11 cellular contexts compared by ENCODE assay signal in genomic region chr18:50986360-50987087, GRCh38. TPM values are rescaled to one million over a fixed set of nuclear protein-coding genes. Genes with fewer than 3 reads are reported as not detected.
DNase-seq lines count a peak whose midpoint lies in the region; ATAC-seq and TF ChIP-seq lines count a peak whose summit lies in the region.
"Had no signal": no experiment of that assay in that cellular context is flagged by ENCODE, and none has a peak within 500 bp of the region (broad histone marks: within the 10 kb centered on the region; RNA-seq: fewer than 3 reads in every experiment).

No MANE protein-coding gene starts in this region.

- H3K14ac ChIP-seq in IMR-90 (replicated peaks; ENCODE audit: low read depth, low read length) = no peak overlapping the region

- 0 out of 2 replicates have a peak overlapping the region, but pooled peaks have one; percentile 39 for H3K23ac ChIP-seq in IMR-90 (ENCODE audit: low read depth, low read length)

- 0 out of 2 replicates have a peak overlapping the region, but pooled peaks have one; percentile 6 for H3K4me2 ChIP-seq in IMR-90 (ENCODE audit: low read depth, low read length)

- H2BK120ac ChIP-seq in IMR-90 (ENCODE audit: low read depth, low read length) = peak overlapping the region; percentile 40; the same call in 1 of the 2 replicates

- peak overlapping the region in 1 of 2 experiments; percentile 8; a peak in 1 of 4 replicates for H4K8ac ChIP-seq in IMR-90 (ENCODE audit: low read depth in 2 of 2, low read length in 2 of 2)

- H3K9me1 ChIP-seq in IMR-90 (ENCODE audit: insufficient read depth, low read length) = peaks cover 6% of the 10 kb centered on the region

- dilution Hi-C loops in IMR-90 (cut with HindIII; ENCODE audit: low sequenced_read_pairs, unreplicated experiment) = no loop called here

- peaks cover 5 to 6% of the 10 kb centered on the region in 2 experiments; a peak in 2 of 4 replicates for H3K79me1 ChIP-seq in IMR-90 (ENCODE audit: low read depth in 1 of 2, low read length in 2 of 2)

- no peak overlapping the region for H2AK9ac ChIP-seq in IMR-90 (replicated peaks; ENCODE audit: low read depth, low read length, poor library complexity)

- peak overlapping the region; percentile 19 for H2BK5ac ChIP-seq in IMR-90 (ENCODE audit: low read depth, low read length, poor library complexity, severe bottlenecking)

- peak; percentile 59 for ATAC-seq in IMR-90 (ENCODE audit: low read depth)
- ATAC-seq: activated naive CD4-positive, alpha-beta T cell treated with anti-CD3 and anti-CD28 coated beads, Interleukin-2, amount 50 U/mL, for 72 hours had no signal

- CTCF ChIA-PET in IMR-90 (lab: Yijun Ruan, JAX) = interaction anchor here (1.2 kb wide), 1 partner anchor 16 kb away, joined by 3 read pairs; no protein-coding TSS in a partner anchor
- CTCF ChIA-PET in activated naive CD4-positive, alpha-beta T cell treated with anti-CD3 and anti-CD28 coated beads, Interleukin-2, amount 10 ng/mL, durations not matched to agents 7 days and 5 days (lab: Charles Lee) = interaction anchor here (0.7 kb wide), 1 partner anchor 166 kb away, joined by 3 read pairs; no protein-coding TSS in a partner anchor

- no peak for TF ChIP-seq EP300 in ovary (IDR thresholded peaks at IDR 0.05)

- no peaks in the 10 kb centered on the region for H3K9me3 Mint-ChIP-seq in chondrocyte (ENCODE audit: low read depth)
- H3K9me3 Mint-ChIP-seq in activated naive CD4-positive, alpha-beta T cell treated with anti-CD3 and anti-CD28 coated beads, Interleukin-2, amount 10 ng/mL, durations not matched to agents 7 days and 5 days = no peaks in the 10 kb centered on the region
- H3K9me3 Mint-ChIP-seq: activated naive CD4-positive, alpha-beta T cell treated with anti-CD3 and anti-CD28 coated beads, Interleukin-2, amount 50 U/mL, for 72 hours; dendritic cell treated with granulocyte-macrophage colony-stimulating factor and Interleukin-4, amounts not matched to agents 40 ng/mL and 50 ng/mL, for 4 days had no signal

- intact Hi-C loops in IMR-90 (cut with micrococcal nuclease) (no loop called here), ovary (cut with DNase I) (no loop called here)

- H3K27ac Mint-ChIP-seq in chondrocyte (ENCODE audit: unreplicated experiment) = peak overlapping the region; percentile 51
- H3K27ac Mint-ChIP-seq in activated naive CD4-positive, alpha-beta T cell treated with anti-CD3 and anti-CD28 coated beads, Interleukin-2, amount 10 ng/mL, durations not matched to agents 7 days and 5 days = no peak overlapping the region
- H3K27ac Mint-ChIP-seq: activated naive CD4-positive, alpha-beta T cell treated with anti-CD3 and anti-CD28 coated beads, Interleukin-2, amount 50 U/mL, for 72 hours; dendritic cell treated with granulocyte-macrophage colony-stimulating factor and Interleukin-4, amounts not matched to agents 40 ng/mL and 50 ng/mL, for 4 days had no signal

- H3K9me3 ChIP-seq in IMR-90 (ENCODE audit: control insufficient read depth, insufficient read depth, low read length) (no peaks in the 10 kb centered on the region), ovary (no peaks in the 10 kb centered on the region)

- no peak overlapping the region for H3K18ac ChIP-seq in IMR-90 (ENCODE audit: low read depth, low read length)

- in situ Hi-C loops in Caki2 (cut with HindIII; ENCODE audit: low pct_unique_long_range_greater_than_20kb, low sequenced_read_pairs) (no loop called here), IMR-90 (cut with MboI; ENCODE audit: low sequenced_read_pairs) (no loop called here)

- H2BK15ac ChIP-seq in IMR-90 (ENCODE audit: low read depth, low read length) = no peak overlapping the region

- DNase-seq in Caki2 (ENCODE audit: low read depth) = peak; percentile 7
- DNase-seq in IMR-90 = peak; percentile 65
- no peak for DNase-seq in chondrocyte (ENCODE audit: low spot score)
- peak; percentile 77 for DNase-seq in myocyte (ENCODE audit: low read depth)
- no peak for DNase-seq in SKM-1 (lab: John Stamatoyannopoulos, UW; ENCODE audit: unreplicated experiment)
- no peak for DNase-seq in activated naive CD4-positive, alpha-beta T cell treated with anti-CD3 and anti-CD28 coated beads, Interleukin-2, amount 10 ng/mL, durations not matched to agents 7 days and 5 days
- no peak for DNase-seq in ureter (ENCODE audit: low spot score)
- no peak for DNase-seq in ovary
- DNase-seq: nucleus accumbens had no signal

- H3K27me3 ChIP-seq in IMR-90 (ENCODE audit: control insufficient read depth, insufficient read depth, low read length) (no peaks in the 10 kb centered on the region), ovary (no peaks in the 10 kb centered on the region)

- WGBS in IMR-90 (ENCODE audit: extremely low coverage in 2 of 2, insufficient read length in 1 of 2), 2 experiments = 82% methylated on average over 2 of the region's 2 CpGs; no CpG with 5 or more reads in 1 of the 2 experiments
- 86 to 88% (median 86%) methylated on average over 2 of the region's 2 CpGs for WGBS in ovary, 3 donors

- peak overlapping the region; percentile 64; the same call in 1 of the 2 replicates for H3K4ac ChIP-seq in IMR-90 (ENCODE audit: low read depth, low read length)

- no peak for TF ChIP-seq RAD21 in IMR-90 (IDR thresholded peaks at IDR 0.05; ENCODE audit: low read length)

- no peaks in the 10 kb centered on the region for H3K27me3 Mint-ChIP-seq in chondrocyte (ENCODE audit: low read depth)
- H3K27me3 Mint-ChIP-seq in activated naive CD4-positive, alpha-beta T cell treated with anti-CD3 and anti-CD28 coated beads, Interleukin-2, amount 10 ng/mL, durations not matched to agents 7 days and 5 days = no peaks in the 10 kb centered on the region
- H3K27me3 Mint-ChIP-seq: dendritic cell treated with granulocyte-macrophage colony-stimulating factor and Interleukin-4, amounts not matched to agents 40 ng/mL and 50 ng/mL, for 4 days had no signal

- no peak overlapping the region for H3K56ac ChIP-seq in IMR-90 (ENCODE audit: extremely low read depth, insufficient read depth, low read length)

- TF ChIP-seq POLR2A in IMR-90 (IDR thresholded peaks at IDR 0.05; ENCODE audit: low read depth, low read length) (no peak), ovary (IDR thresholded peaks at IDR 0.05) (no peak)

- H3K4me1 ChIP-seq in IMR-90 (ENCODE audit: control insufficient read depth, insufficient read depth, low read length) (peaks cover 10% of the 10 kb centered on the region), ovary (ENCODE audit: insufficient read depth) (peaks cover 4% of the 10 kb centered on the region)

- BruUV-seq in IMR-90 (replicated peaks; lab: Mats Ljungman, UMichigan) = no TSS peak

- H4K91ac ChIP-seq in IMR-90 (ENCODE audit: insufficient read depth, low read depth, low read length) = no peak overlapping the region

- no peak overlapping the region for H3K27ac ChIP-seq in IMR-90 (ENCODE audit: insufficient read depth, low read length)
- H3K27ac ChIP-seq in ovary = no peak overlapping the region

- peak overlapping the region; percentile 76 for H2AFZ ChIP-seq in IMR-90 (replicated peaks; ENCODE audit: low read length, poor library complexity)

- peaks cover 8% of the 10 kb centered on the region for H3K36me3 Mint-ChIP-seq in chondrocyte (ENCODE audit: low read depth)
- peaks cover 16% of the 10 kb centered on the region for H3K36me3 Mint-ChIP-seq in activated naive CD4-positive, alpha-beta T cell treated with anti-CD3 and anti-CD28 coated beads, Interleukin-2, amount 10 ng/mL, durations not matched to agents 7 days and 5 days
- H3K36me3 Mint-ChIP-seq: activated naive CD4-positive, alpha-beta T cell treated with anti-CD3 and anti-CD28 coated beads, Interleukin-2, amount 50 U/mL, for 72 hours had no signal

- no peak overlapping the region for H2AK5ac ChIP-seq in IMR-90 (ENCODE audit: low read depth, low read length)

- no peak for TF ChIP-seq CTCF in IMR-90 (conservative IDR thresholded peaks at IDR 0.05; ENCODE audit: low read depth, low read length)
- no peak for TF ChIP-seq CTCF in chondrocyte (IDR thresholded peaks at IDR 0.05)
- no peak for TF ChIP-seq CTCF in ovary (IDR thresholded peaks at IDR 0.05)

- 0 out of 2 replicates have a peak, but pooled peaks cover 3% of the 10 kb centered on the region for H4K20me1 ChIP-seq in IMR-90 (ENCODE audit: insufficient read depth, low read length)

- no peak overlapping the region for H3K4me3 Mint-ChIP-seq in chondrocyte (ENCODE audit: unreplicated experiment)
- H3K4me3 Mint-ChIP-seq in activated naive CD4-positive, alpha-beta T cell treated with anti-CD3 and anti-CD28 coated beads, Interleukin-2, amount 10 ng/mL, durations not matched to agents 7 days and 5 days = no peak overlapping the region
- H3K4me3 Mint-ChIP-seq: dendritic cell treated with granulocyte-macrophage colony-stimulating factor and Interleukin-4, amounts not matched to agents 40 ng/mL and 50 ng/mL, for 4 days had no signal

- H3K4me1 Mint-ChIP-seq in chondrocyte (ENCODE audit: low read depth) = peaks cover 11% of the 10 kb centered on the region
- H3K4me1 Mint-ChIP-seq in activated naive CD4-positive, alpha-beta T cell treated with anti-CD3 and anti-CD28 coated beads, Interleukin-2, amount 10 ng/mL, durations not matched to agents 7 days and 5 days = no peaks in the 10 kb centered on the region

- no peak overlapping the region for H3K4me3 ChIP-seq in IMR-90 (ENCODE audit: insufficient read depth, low read depth, low read length)
- no peak overlapping the region for H3K4me3 ChIP-seq in ovary

- H4K5ac ChIP-seq in IMR-90 (ENCODE audit: low read depth, low read length) = no peak overlapping the region

- H3K36me3 ChIP-seq in IMR-90 (ENCODE audit: control insufficient read depth, insufficient read depth, low read length) (peaks cover 7% of the 10 kb centered on the region; the same call in 1 of the 2 replicates), ovary (no peaks in the 10 kb centered on the region)

- no peak overlapping the region for H3K9ac ChIP-seq in IMR-90 (ENCODE audit: low read depth, low read length)

- POLR2A ChIA-PET in IMR-90 (lab: Charles Lee; ENCODE audit: unreplicated experiment) = interaction anchor here (0.6 kb wide), 1 partner anchor 19 kb away, joined by 3 read pairs; no protein-coding TSS in a partner anchor

- 0 out of 2 replicates have a peak overlapping the region, but pooled peaks have one; percentile 49 for H2BK20ac ChIP-seq in IMR-90 (ENCODE audit: low read depth, low read length)

RNA-seq across cellular contexts. Expression of gene ELAC1, which starts 18.7 kb away (rescaled TPM):
- total RNA-seq in Caki2 (2014; rRNA removed; shearing (Covaris generic); ENCODE audit: low replicate concordance) = 6.0 and 16.2 TPM in 2 replicates
- total RNA-seq in IMR-90 (2012; rRNA removed) = 5.2 and 6.4 TPM in 2 replicates
- 7.7 and 8.4 TPM in 2 replicates for polyA plus RNA-seq in IMR-90 (2012; rRNA removed)
- polyA plus RNA-seq in IMR-90 (2012; cell fraction: cytosol; rRNA removed) = 3.4 and 4.4 TPM in 2 replicates
- polyA plus RNA-seq in IMR-90 (2012; cell fraction: nucleus; rRNA removed; ENCODE audit: low replicate concordance) = 1.1 and 3.5 TPM in 2 replicates
- 6.4 to 9.2 TPM (median 8.4 TPM) in 3 replicates for total RNA-seq in chondrocyte
- 3.2 and 3.5 TPM in 2 replicates for total RNA-seq in myocyte
- polyA plus RNA-seq in myocyte (2012) = 7.1 TPM
- 9.6 TPM for total RNA-seq in ureter
- total RNA-seq in ovary = 10 to 100 TPM in 2 of 7 donors, 1 to 10 TPM in 5; 2.5 to 14.3 (median 6.4) TPM
- polyA plus RNA-seq in ovary = 1 to 10 TPM; 5.2 to 6.8 TPM

RNA-seq across cellular contexts. Expression of gene SMAD4, which starts 43.5 kb away (rescaled TPM):
- total RNA-seq in Caki2 (2014; rRNA removed; shearing (Covaris generic); ENCODE audit: low replicate concordance) = 39.4 and 48.9 TPM in 2 replicates
- total RNA-seq in IMR-90 (2012; rRNA removed) = 145 and 194 TPM in 2 replicates
- 54.3 and 57.6 TPM in 2 replicates for polyA plus RNA-seq in IMR-90 (2012; rRNA removed)
- 20.5 and 29.9 TPM in 2 replicates for polyA plus RNA-seq in IMR-90 (2012; cell fraction: cytosol; rRNA removed)
- 27.3 and 57.4 TPM in 2 replicates for polyA plus RNA-seq in IMR-90 (2012; cell fraction: nucleus; rRNA removed; ENCODE audit: low replicate concordance)
- 106 to 119 TPM (median 113 TPM) in 3 replicates for total RNA-seq in chondrocyte
- 130 and 132 TPM in 2 replicates for total RNA-seq in myocyte
- 55.6 TPM for polyA plus RNA-seq in myocyte (2012)
- 118 TPM for total RNA-seq in ureter
- 100 to 1,000 TPM; 104 to 159 (median 140) TPM for total RNA-seq in ovary
- 100 to 1,000 TPM in 1 of 2 donors, 10 to 100 TPM in 1; 38.5 to 117 TPM for polyA plus RNA-seq in ovary

Comparison
In these comparisons a context has a peak if more than half of its experiments do, and no peak if none do; other contexts are left out.
1. DNase-seq: peak in Caki2 (single experiment), IMR-90 (single experiment) and myocyte (single experiment); none in chondrocyte (single experiment), SKM-1 (single experiment), activated naive CD4-positive, alpha-beta T cell treated with anti-CD3 and anti-CD28 coated beads, Interleukin-2, amount 10 ng/mL, durations not matched to agents 7 days and 5 days (single experiment), ureter (single experiment) and ovary (0 of 5).